In genomic region chr20:34405942-34406341, GRCh38 we compare ENCODE assay signal across 8 cellular contexts. TPM values are rescaled to one million over a fixed set of nuclear protein-coding genes. Genes with fewer than 3 reads are reported as not detected.
DNase-seq lines count a peak whose midpoint lies in the region; ATAC-seq and TF ChIP-seq lines count a peak whose summit lies in the region.
"Not testable (repeated sequence)": the region's sequence is repeated elsewhere in the genome, so short reads cannot be mapped to it uniquely, and the experiment has no call there.

No MANE protein-coding gene starts in this region.

- H3K36me3 Mint-ChIP-seq in T-helper 2 cell treated with Interferon-gamma antibody and Interleukin-4, amounts not matched to agents 5 μg/mL and 100 μg/mL, for 36 hours (ENCODE audit: low read depth), result peaks cover 31% of the 10 kb centered on the region
- peaks cover 0 to 16% of the 10 kb centered on the region in 2 donors for H3K36me3 Mint-ChIP-seq in activated T-cell treated with anti-CD3 and anti-CD28 coated beads, Interleukin-2, amount 50 U/mL, for 72 hours (ENCODE audit: insufficient read depth in 2 of 2)
- H3K36me3 Mint-ChIP-seq in chondrocyte (ENCODE audit: low read depth), result peaks cover 29% of the 10 kb centered on the region
- H3K36me3 Mint-ChIP-seq in naive thymus-derived CD8-positive, alpha-beta T cell, result peaks cover 0 to 40% (median 13%) of the 10 kb centered on the region in 3 donors

- H3K4me2 ChIP-seq in BLaER1 (peak overlapping the region; percentile 79), DND-41 (ENCODE audit: insufficient read depth, low read length) (0 out of 2 replicates have a peak overlapping the region, but pooled peaks have one; percentile 40), MM.1S (ENCODE audit: low read depth, low read length) (peak overlapping the region; percentile 53)

- H3K27ac Mint-ChIP-seq in T-helper 2 cell treated with Interferon-gamma antibody and Interleukin-4, amounts not matched to agents 5 μg/mL and 100 μg/mL, for 36 hours, result peak overlapping the region; percentile 37
- peak overlapping the region; percentile 5 for H3K27ac Mint-ChIP-seq in activated T-cell treated with anti-CD3 and anti-CD28 coated beads, Interleukin-2, amount 50 U/mL, for 72 hours
- H3K27ac Mint-ChIP-seq in chondrocyte (ENCODE audit: unreplicated experiment), result peak overlapping the region; percentile 37
- H3K27ac Mint-ChIP-seq in naive thymus-derived CD8-positive, alpha-beta T cell, result peak overlapping the region in 7 of 10 donors; percentile 11 to 80 (median 71)

- H3K4me1 ChIP-seq in BLaER1 (peaks cover 34% of the 10 kb centered on the region), DND-41 (ENCODE audit: insufficient read depth, low read length) (peaks cover 17% of the 10 kb centered on the region), MM.1S (ENCODE audit: low read length) (peaks cover 75% of the 10 kb centered on the region)

- H3F3A ChIP-seq in MM.1S (ENCODE audit: insufficient read depth, low read length), result peaks cover 53% of the 10 kb centered on the region

- not testable (repeated sequence) for ATAC-seq in DND-41 (ENCODE audit: insufficient read depth, low read depth); activated T-cell treated with anti-CD3 and anti-CD28 coated beads, Interleukin-2, amount 50 U/mL, for 72 hours (replicated peaks in 1 of 2); naive thymus-derived CD8-positive, alpha-beta T cell

- not testable (repeated sequence) for DNase-seq in DND-41; T-helper 2 cell treated with Interferon-gamma antibody and Interleukin-4, amounts not matched to agents 5 μg/mL and 100 μg/mL, for 36 hours (ENCODE audit: low spot score); activated T-cell treated with anti-CD3 and anti-CD28 coated beads, Interleukin-2, amount 50 U/mL, for 72 hours; chondrocyte (ENCODE audit: low spot score); naive thymus-derived CD8-positive, alpha-beta T cell
- DNase-seq in MM.1S, result peak; percentile 41
- peak; percentile 41 for DNase-seq in fibroblast of peridontal ligament (ENCODE audit: extremely low read depth)

- not testable (repeated sequence) for H3K9me3 ChIP-seq in BLaER1; DND-41 (ENCODE audit: insufficient read depth, low read length, severe bottlenecking); MM.1S (replicated peaks; ENCODE audit: insufficient read depth, low read length)

- H3K27me3 ChIP-seq in BLaER1; DND-41 (ENCODE audit: insufficient read depth, low read length, poor library complexity); MM.1S (replicated peaks; ENCODE audit: insufficient read depth, low read length): not testable (repeated sequence)

- POLR2A ChIA-PET in naive thymus-derived CD8-positive, alpha-beta T cell (lab: Charles Lee), result interaction anchor here (1.0 kb wide), 1 partner anchor 11 kb away, joined by 3 read pairs; no protein-coding TSS in a partner anchor

- H3K36me3 ChIP-seq in BLaER1 (peaks cover 66% of the 10 kb centered on the region), DND-41 (ENCODE audit: insufficient read depth, low read length) (peaks cover 59% of the 10 kb centered on the region)
- not testable (repeated sequence) for H3K36me3 ChIP-seq in MM.1S (replicated peaks; ENCODE audit: insufficient read depth, low read length)

- H2AFZ ChIP-seq in DND-41 (ENCODE audit: low read depth, low read length); MM.1S (ENCODE audit: low read length): not testable (repeated sequence)

- H3K9me2 ChIP-seq in MM.1S (replicated peaks; ENCODE audit: insufficient read depth, low read length), result not testable (repeated sequence)

- H3K9me3 Mint-ChIP-seq in T-helper 2 cell treated with Interferon-gamma antibody and Interleukin-4, amounts not matched to agents 5 μg/mL and 100 μg/mL, for 36 hours; activated T-cell treated with anti-CD3 and anti-CD28 coated beads, Interleukin-2, amount 50 U/mL, for 72 hours; chondrocyte (ENCODE audit: low read depth); naive thymus-derived CD8-positive, alpha-beta T cell: not testable (repeated sequence)

- H3K9ac ChIP-seq in BLaER1 (peak overlapping the region; percentile 2; the same call in 1 of the 2 replicates), MM.1S (ENCODE audit: low read length) (peak overlapping the region; percentile 37; the same call in 1 of the 2 replicates)
- H3K9ac ChIP-seq in DND-41 (ENCODE audit: low read depth, low read length), result not testable (repeated sequence)

- H3K4me3 Mint-ChIP-seq in T-helper 2 cell treated with Interferon-gamma antibody and Interleukin-4, amounts not matched to agents 5 μg/mL and 100 μg/mL, for 36 hours, result peak overlapping the region; percentile 17
- H3K4me3 Mint-ChIP-seq in activated T-cell treated with anti-CD3 and anti-CD28 coated beads, Interleukin-2, amount 50 U/mL, for 72 hours, result peak overlapping the region in 1 of 2 donors; percentile 3
- not testable (repeated sequence) for H3K4me3 Mint-ChIP-seq in chondrocyte (ENCODE audit: unreplicated experiment)
- peak overlapping the region in 7 of 10 donors; percentile 7 to 65 (median 25) for H3K4me3 Mint-ChIP-seq in naive thymus-derived CD8-positive, alpha-beta T cell

- not testable (repeated sequence) for TF ChIP-seq CTCF in DND-41 (IDR thresholded peaks at IDR 0.05; ENCODE audit: borderline replicate concordance, extremely low read depth, low read length, poor library complexity, severe bottlenecking); MM.1S (IDR thresholded peaks at IDR 0.05; ENCODE audit: low read length); chondrocyte (IDR thresholded peaks at IDR 0.05)

- H3K4me3 ChIP-seq in BLaER1; DND-41 (ENCODE audit: low read depth in 1 of 2, low read length in 2 of 2): not testable (repeated sequence)
- 0 out of 2 replicates have a peak overlapping the region, but pooled peaks have one; percentile 15 for H3K4me3 ChIP-seq in MM.1S (ENCODE audit: low read length)

- peaks cover 92% of the 10 kb centered on the region for H4K20me1 ChIP-seq in BLaER1
- peaks cover 22% of the 10 kb centered on the region; the same call in 1 of the 2 replicates for H4K20me1 ChIP-seq in DND-41 (ENCODE audit: insufficient read depth, low read length)
- not testable (repeated sequence) for H4K20me1 ChIP-seq in MM.1S (ENCODE audit: insufficient read depth, low read length)

- H3K4me1 Mint-ChIP-seq in T-helper 2 cell treated with Interferon-gamma antibody and Interleukin-4, amounts not matched to agents 5 μg/mL and 100 μg/mL, for 36 hours (ENCODE audit: low read depth), result peaks cover 16% of the 10 kb centered on the region
- H3K4me1 Mint-ChIP-seq in activated T-cell treated with anti-CD3 and anti-CD28 coated beads, Interleukin-2, amount 50 U/mL, for 72 hours (ENCODE audit: low read depth), result peaks cover 48% of the 10 kb centered on the region
- H3K4me1 Mint-ChIP-seq in chondrocyte (ENCODE audit: low read depth), result peaks cover 32% of the 10 kb centered on the region
- peaks cover 16 to 60% (median 46%) of the 10 kb centered on the region in 4 donors for H3K4me1 Mint-ChIP-seq in naive thymus-derived CD8-positive, alpha-beta T cell

- H3K27me3 Mint-ChIP-seq in T-helper 2 cell treated with Interferon-gamma antibody and Interleukin-4, amounts not matched to agents 5 μg/mL and 100 μg/mL, for 36 hours (ENCODE audit: low read depth); activated T-cell treated with anti-CD3 and anti-CD28 coated beads, Interleukin-2, amount 50 U/mL, for 72 hours (ENCODE audit: low read depth); chondrocyte (ENCODE audit: low read depth); naive thymus-derived CD8-positive, alpha-beta T cell: not testable (repeated sequence)

- peak overlapping the region; percentile 45; the same call in 1 of the 2 replicates for H3K27ac ChIP-seq in BLaER1
- peak overlapping the region; percentile 30 for H3K27ac ChIP-seq in DND-41 (ENCODE audit: low read length)
- H3K27ac ChIP-seq in MM.1S (ENCODE audit: low read length), result peak overlapping the region; percentile 96

- peaks cover 86% of the 10 kb centered on the region for H3K79me2 ChIP-seq in DND-41 (ENCODE audit: insufficient read depth, low read length)
- H3K79me2 ChIP-seq in MM.1S (ENCODE audit: low read length), result peaks cover 85% of the 10 kb centered on the region

RNA-seq across cellular contexts. Expression of gene ITCH, which starts 42.9 kb away (rescaled TPM):
- 10 to 100 TPM; 66.5 to 72.1 TPM for total RNA-seq in activated T-cell treated with anti-CD3 and anti-CD28 coated beads, Interleukin-2, amount 50 U/mL, for 72 hours
- total RNA-seq in chondrocyte, result 58.2 to 96.9 TPM (median 84.8 TPM) in 3 replicates
- 10 to 100 TPM; 73.2 to 75.9 TPM for total RNA-seq in naive thymus-derived CD8-positive, alpha-beta T cell
- polyA plus RNA-seq in naive thymus-derived CD8-positive, alpha-beta T cell, result 10 to 100 TPM; 12.6 to 19.6 (median 12.8) TPM

Comparison
In these comparisons a context has a peak if more than half of its experiments do, and no peak if none do; other contexts are left out.
1. H3K27ac ChIP-seq: peak in every context shown above with its lines; median percentile 96 in MM.1S; 45 in BLaER1; 30 in DND-41.
2. H3K27ac Mint-ChIP-seq: peak in every context shown above with its lines; median percentile 71 in naive thymus-derived CD8-positive, alpha-beta T cell; 37 in T-helper 2 cell treated with Interferon-gamma antibody and Interleukin-4, amounts not matched to agents 5 μg/mL and 100 μg/mL, for 36 hours; 37 in chondrocyte; 5 in activated T-cell treated with anti-CD3 and anti-CD28 coated beads, Interleukin-2, amount 50 U/mL, for 72 hours.